15 cellular contexts compared by ENCODE assay signal in genomic region chr10:75261813-75262725, GRCh38. TPM values are rescaled to one million over a fixed set of nuclear protein-coding genes. Genes with fewer than 3 reads are reported as not detected.
DNase-seq lines count a peak whose midpoint lies in the region; ATAC-seq and TF ChIP-seq lines count a peak whose summit lies in the region.
"Had no signal": no experiment of that assay in that cellular context is flagged by ENCODE, and none has a peak within 500 bp of the region (broad histone marks: within the 10 kb centered on the region; RNA-seq: fewer than 3 reads in every experiment).

No MANE protein-coding gene starts in this region.

- TF ChIP-seq POLR2A in esophagus squamous epithelium (IDR thresholded peaks at IDR 0.05) (no peak), stomach (IDR thresholded peaks at IDR 0.05) (no peak)

- WGBS in esophagus squamous epithelium, 2 donors, result 75 to 76% methylated on average over 12 to 19 of the region's 25 CpGs
- WGBS in stomach, 5 donors, result 50 to 73% (median 63%) methylated on average over 23 to 25 of the region's 25 CpGs

- no peaks in the 10 kb centered on the region for H3K36me3 ChIP-seq in PC-9 (ENCODE audit: low read depth)
- H3K36me3 ChIP-seq in esophagus squamous epithelium, result no peaks in the 10 kb centered on the region
- H3K36me3 ChIP-seq in stomach, result no peaks in the 10 kb centered on the region
- H3K36me3 ChIP-seq: neutrophil had no signal

- H4K20me1 ChIP-seq in PC-9 (ENCODE audit: insufficient read depth), result no peaks in the 10 kb centered on the region

- ATAC-seq in GM21390 (IDR thresholded peaks at IDR 0.05; ENCODE audit: unreplicated experiment), result no peak
- ATAC-seq: activated T-cell treated with anti-CD3 and anti-CD28 coated beads, Interleukin-2, amount 50 U/mL, for 72 hours had no signal

- H3K9me2 ChIP-seq in PC-9 (ENCODE audit: insufficient read depth), result no peaks in the 10 kb centered on the region

- H2AFZ ChIP-seq in PC-9, result peak overlapping the region; percentile 57; the same call in 1 of the 2 replicates

- H3K4me2 ChIP-seq in PC-9, result peak overlapping the region; percentile 75

- H3K4me3 ChIP-seq in HFF-Myc (replicated peaks; ENCODE audit: low read depth, low read length) (no peak overlapping the region), PC-9 (no peak overlapping the region), esophagus squamous epithelium (no peak overlapping the region), stomach (no peak overlapping the region)

- POLR2A ChIA-PET in PC-9 (lab: Charles Lee; ENCODE audit: unreplicated experiment), result interaction anchor here (0.6 kb wide), 2 partner anchors 29 to 33 kb away, joined by 4 to 6 read pairs; no protein-coding TSS in a partner anchor

- peak overlapping the region; percentile 96 for H3K27ac ChIP-seq in PC-9
- H3K27ac ChIP-seq in esophagus squamous epithelium, result peak overlapping the region; percentile 72 to 90 (median 81)
- H3K27ac ChIP-seq in stomach, result peak overlapping the region in 4 of 5 donors; percentile 55 to 70 (median 61)
- H3K27ac ChIP-seq: neutrophil had no signal

- H3K9me3 ChIP-seq in PC-9 (ENCODE audit: insufficient read depth, low read depth), result no peaks in the 10 kb centered on the region
- H3K9me3 ChIP-seq in esophagus squamous epithelium, result no peaks in the 10 kb centered on the region
- H3K9me3 ChIP-seq in stomach, result no peaks in the 10 kb centered on the region
- H3K9me3 ChIP-seq: neutrophil had no signal

- H3K4me1 ChIP-seq in PC-9 (replicated peaks; ENCODE audit: insufficient read depth), result peaks cover 57% of the 10 kb centered on the region
- H3K4me1 ChIP-seq in esophagus squamous epithelium, result peaks cover 5 to 26% (median 13%) of the 10 kb centered on the region in 3 donors
- peaks cover 0 to 22% (median 11%) of the 10 kb centered on the region in 4 donors for H3K4me1 ChIP-seq in stomach

- H3K4me1 Mint-ChIP-seq in activated T-cell treated with anti-CD3 and anti-CD28 coated beads, Interleukin-2, amount 50 U/mL, for 24 hours (ENCODE audit: low read depth), result no peaks in the 10 kb centered on the region

- CTCF ChIA-PET in PC-9 (lab: Charles Lee), result interaction anchor here (0.6 kb wide), 1 partner anchor 11 kb away, joined by 3 read pairs; no protein-coding TSS in a partner anchor

- no peak overlapping the region for H3K4me3 Mint-ChIP-seq in activated T-cell treated with anti-CD3 and anti-CD28 coated beads, Interleukin-2, amount 50 U/mL, for 24 hours
- H3K4me3 Mint-ChIP-seq: activated T-cell treated with anti-CD3 and anti-CD28 coated beads, Interleukin-2, amount 50 U/mL, for 72 hours; IgD-negative memory B cell; T-helper 1 cell treated with Interleukin-12 subunit alpha and Interleukin-12 subunit beta and Interleukin-4 antibody, amounts not matched to agents 30 μg/mL and 1 μg/mL, for 36 hours had no signal

- H3K27me3 ChIP-seq in PC-9 (ENCODE audit: insufficient read depth, low read depth), result no peaks in the 10 kb centered on the region
- H3K27me3 ChIP-seq in esophagus squamous epithelium, result no peaks in the 10 kb centered on the region
- no peaks in the 10 kb centered on the region for H3K27me3 ChIP-seq in stomach
- H3K27me3 ChIP-seq: neutrophil had no signal

- TF ChIP-seq CTCF in HFF-Myc (IDR thresholded peaks at IDR 0.05; ENCODE audit: low read depth, low read length, missing control alignments), result no peak
- TF ChIP-seq CTCF in PC-9 (conservative IDR thresholded peaks at IDR 0.05), result no peak
- no peak for TF ChIP-seq CTCF in esophagus squamous epithelium (IDR thresholded peaks at IDR 0.05)
- TF ChIP-seq CTCF in stomach (IDR thresholded peaks at IDR 0.05), result no peak

- no peaks in the 10 kb centered on the region for H3K27me3 Mint-ChIP-seq in activated T-cell treated with anti-CD3 and anti-CD28 coated beads, Interleukin-2, amount 50 U/mL, for 24 hours
- H3K27me3 Mint-ChIP-seq: IgD-negative memory B cell had no signal

- H3K27ac Mint-ChIP-seq in activated T-cell treated with anti-CD3 and anti-CD28 coated beads, Interleukin-2, amount 50 U/mL, for 24 hours, result no peak overlapping the region
- H3K27ac Mint-ChIP-seq: activated T-cell treated with anti-CD3 and anti-CD28 coated beads, Interleukin-2, amount 50 U/mL, for 72 hours; IgD-negative memory B cell; T-helper 1 cell treated with Interleukin-12 subunit alpha and Interleukin-12 subunit beta and Interleukin-4 antibody, amounts not matched to agents 30 μg/mL and 1 μg/mL, for 36 hours had no signal

- peaks cover 41% of the 10 kb centered on the region for H3F3A ChIP-seq in PC-9 (ENCODE audit: insufficient read depth, low read depth)

- DNase-seq in HFF-Myc (ENCODE audit: extremely low read depth, low read depth) (peak; percentile 85), PC-9 (peak in 1 of 2 experiments; percentile 69), esophagus squamous epithelium (lab: John Stamatoyannopoulos, UW) (no peak), stomach (no peak), NCI-H1930 (lab: John Stamatoyannopoulos, UW) (no peak)
- no peak for DNase-seq in activated T-cell treated with anti-CD3 and anti-CD28 coated beads, Interleukin-2, amount 50 U/mL, for 24 hours
- DNase-seq: activated CD4-positive, alpha-beta T cell treated with anti-CD3 and anti-CD28 coated beads for 4 hours; activated T-cell treated with anti-CD3 and anti-CD28 coated beads, Interleukin-2, amount 50 U/mL, for 72 hours; head of caudate nucleus; left ventricle myocardium superior; NCI-H187 had no signal

- TF ChIP-seq EP300 in stomach (IDR thresholded peaks at IDR 0.05), result no peak

- intact Hi-C loops in PC-9 (cut with micrococcal nuclease; ENCODE audit: unreplicated experiment) (loop anchor here (1.0 kb wide), 2 partner anchors 11 kb away; no protein-coding TSS in a partner anchor), esophagus squamous epithelium (cut with DNase I) (no loop called here), stomach (cut with DNase I; ENCODE audit: low total_unique reads) (no loop called here)

- no peaks in the 10 kb centered on the region for H3K36me3 Mint-ChIP-seq in activated T-cell treated with anti-CD3 and anti-CD28 coated beads, Interleukin-2, amount 50 U/mL, for 24 hours (ENCODE audit: low read depth)
- H3K36me3 Mint-ChIP-seq: IgD-negative memory B cell had no signal

- BruUV-seq in PC-9 (replicated peaks; lab: Mats Ljungman, UMichigan), result no TSS peak

- peaks cover 6% of the 10 kb centered on the region for H3K9me3 Mint-ChIP-seq in activated T-cell treated with anti-CD3 and anti-CD28 coated beads, Interleukin-2, amount 50 U/mL, for 24 hours

- H3K79me2 ChIP-seq in PC-9 (ENCODE audit: low read depth), result no peaks in the 10 kb centered on the region

RNA-seq across cellular contexts. Expression of gene COMTD1, which starts 26.3 kb away (rescaled TPM):
- total RNA-seq in PC-9 (2021) (20.5 and 25.1 TPM in 2 replicates), esophagus squamous epithelium (100 to 1,000 TPM in 3 of 4 donors, 10 to 100 TPM in 1; 87.8 to 139 (median 111) TPM), stomach (100 to 1,000 TPM in 2 of 5 donors, 10 to 100 TPM in 3; 15.4 to 446 (median 71.4) TPM)
- 100 to 1,000 TPM; 119 to 173 (median 137) TPM for polyA plus RNA-seq in stomach

RNA-seq across cellular contexts. Expression of gene VDAC2, which starts 51.5 kb away (rescaled TPM):
- 241 and 243 TPM in 2 replicates for total RNA-seq in PC-9 (2021)
- total RNA-seq in esophagus squamous epithelium, result 100 to 1,000 TPM; 219 to 319 (median 285) TPM
- total RNA-seq in stomach, result 100 to 1,000 TPM in 3 of 5 donors, 10 to 100 TPM in 2; 44.3 to 149 (median 128) TPM
- 100 to 1,000 TPM; 140 to 202 (median 168) TPM for polyA plus RNA-seq in stomach
